Comparison of ENCODE assay signal across 16 cellular contexts in the genomic region with DNA sequence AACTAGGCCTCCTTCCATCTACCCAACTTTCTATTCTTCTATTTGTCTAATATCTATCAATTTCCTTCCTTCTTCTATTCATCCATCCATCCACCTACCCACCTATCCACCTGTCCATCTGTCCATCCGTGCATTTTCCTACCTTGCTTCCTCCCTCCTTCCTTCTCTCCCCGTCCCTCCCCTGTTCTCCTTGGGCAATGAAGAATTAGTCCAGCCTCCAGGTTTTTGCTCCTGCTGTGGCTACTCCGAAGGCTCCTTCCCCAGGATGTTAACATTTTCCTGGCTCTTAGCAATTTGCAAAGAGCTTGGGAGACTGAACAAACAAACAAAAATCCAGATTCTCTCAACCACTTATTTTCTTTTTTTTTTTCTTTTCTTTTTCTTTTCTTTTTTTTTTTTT.
A peak's percentile ranks its signal among the peaks of the same experiment; 100 is the strongest.
DNase-seq lines count a peak whose midpoint lies in the region; ATAC-seq and TF ChIP-seq lines count a peak whose summit lies in the region.
"Had no signal": no experiment of that assay in that cellular context is flagged by ENCODE, and none has a peak within 500 bp of the region (broad histone marks: within the 10 kb centered on the region; RNA-seq: fewer than 3 reads in every experiment).

No MANE protein-coding gene starts in this region.

- H3K27me3 ChIP-seq in gastroesophageal sphincter (no peaks in the 10 kb centered on the region), gastrocnemius medialis (no peaks in the 10 kb centered on the region)

- H3K36me3 ChIP-seq in gastroesophageal sphincter (no peaks in the 10 kb centered on the region), gastrocnemius medialis (no peaks in the 10 kb centered on the region)

- H3K27ac ChIP-seq in gastroesophageal sphincter (peak overlapping the region; percentile 90 to 92 (median 91)), gastrocnemius medialis (peak overlapping the region; percentile 79 to 84 (median 82))

- peaks cover 16 to 95% (median 35%) of the 10 kb centered on the region in 3 donors for H3K4me1 ChIP-seq in gastroesophageal sphincter
- peaks cover 17 to 38% of the 10 kb centered on the region in 2 donors for H3K4me1 ChIP-seq in gastrocnemius medialis

- peak; percentile 20 for DNase-seq in EL
- peak; percentile 60 for DNase-seq in astrocyte of the cerebellum (ENCODE audit: low read depth)
- no peak for DNase-seq in gastrocnemius medialis
- DNase-seq in SIG-M5 (lab: John Stamatoyannopoulos, UW) = no peak
- DNase-seq in GM20000 (ENCODE audit: low spot score) = no peak
- no peak for DNase-seq in stimulated activated naive CD8-positive, alpha-beta T cell treated with anti-CD3 and anti-CD28 coated beads, Interleukin-15, Interleukin-2, amounts not matched to agents 100 U/mL and 50 U/mL, for 24 hours
- DNase-seq: activated CD4-positive, alpha-beta T cell treated with anti-CD3 and anti-CD28 coated beads for 1 hour; effector memory CD8-positive, alpha-beta T cell; NCI-H1048; NCI-H446 treated with DMSO at 0.1 percent for 48 hours; PC-3; stimulated activated CD4-positive, alpha-beta T cell treated with anti-CD3 and anti-CD28 coated beads, Interleukin-12 subunit alpha, Interleukin-12 subunit beta, amount 100 ng/mL, for 4 hours; T-helper 1 cell had no signal

- no peaks in the 10 kb centered on the region for H3K9me3 ChIP-seq in gastroesophageal sphincter
- no peaks in the 10 kb centered on the region for H3K9me3 ChIP-seq in gastrocnemius medialis

- WGBS in gastroesophageal sphincter (ENCODE audit: low coverage in 1 of 2), 2 donors = 11 to 17% methylated on average over 3 of the region's 3 CpGs

- in situ Hi-C loops in astrocyte of the cerebellum (cut with HindIII; ENCODE audit: low sequenced_read_pairs) (no loop called here), gastrocnemius medialis (cut with MboI; ENCODE audit: low sequenced_read_pairs in 4 of 4) (no loop called here)

- TF ChIP-seq POLR2A in gastroesophageal sphincter (IDR thresholded peaks at IDR 0.05) (no peak), gastrocnemius medialis (IDR thresholded peaks at IDR 0.05) (no peak)

- ATAC-seq in gastroesophageal sphincter = peak; percentile 57
- ATAC-seq in gastrocnemius medialis = peak; percentile 38 to 46
- ATAC-seq in stimulated activated naive CD8-positive, alpha-beta T cell treated with anti-CD3 and anti-CD28 coated beads, Interleukin-15, Interleukin-2, amounts not matched to agents 100 U/mL and 50 U/mL, for 24 hours = no peak
- no peak for ATAC-seq in GM18511 (IDR thresholded peaks at IDR 0.05; ENCODE audit: unreplicated experiment)
- ATAC-seq: effector memory CD8-positive, alpha-beta T cell; left lobe of liver; PC-3 had no signal

- H3K4me3 ChIP-seq in astrocyte of the cerebellum (ENCODE audit: low read depth, low read length) (no peak overlapping the region), gastroesophageal sphincter (no peak overlapping the region), gastrocnemius medialis (no peak overlapping the region)

- TF ChIP-seq CTCF in astrocyte of the cerebellum (IDR thresholded peaks at IDR 0.05; ENCODE audit: low read depth, low read length, missing control alignments) (no peak), gastroesophageal sphincter (IDR thresholded peaks at IDR 0.05) (no peak), gastrocnemius medialis (IDR thresholded peaks at IDR 0.05 in 4 of 5, conservative IDR thresholded peaks at IDR 0.05 in 1 of 5) (no peak), GM20000 (IDR thresholded peaks at IDR 0.05; ENCODE audit: extremely low read depth, missing control alignments) (no peak)

- no peak for TF ChIP-seq EP300 in gastroesophageal sphincter (IDR thresholded peaks at IDR 0.05)

- intact Hi-C loops in gastrocnemius medialis (cut with DNase I; ENCODE audit: low total_unique reads) = no loop called here

Comparison
In these comparisons a context has a peak if more than half of its experiments do, and no peak if none do; other contexts are left out.
1. DNase-seq: peak in EL (single experiment) and astrocyte of the cerebellum (single experiment); none in gastrocnemius medialis (0 of 2), SIG-M5 (single experiment), GM20000 (single experiment) and stimulated activated naive CD8-positive, alpha-beta T cell treated with anti-CD3 and anti-CD28 coated beads, Interleukin-15, Interleukin-2, amounts not matched to agents 100 U/mL and 50 U/mL, for 24 hours (single experiment).
2. ATAC-seq: peak in gastroesophageal sphincter (single experiment) and gastrocnemius medialis (2 of 2); none in stimulated activated naive CD8-positive, alpha-beta T cell treated with anti-CD3 and anti-CD28 coated beads, Interleukin-15, Interleukin-2, amounts not matched to agents 100 U/mL and 50 U/mL, for 24 hours (single experiment) and GM18511 (single experiment).